8 cellular contexts compared by ENCODE assay signal in the genomic region with DNA sequence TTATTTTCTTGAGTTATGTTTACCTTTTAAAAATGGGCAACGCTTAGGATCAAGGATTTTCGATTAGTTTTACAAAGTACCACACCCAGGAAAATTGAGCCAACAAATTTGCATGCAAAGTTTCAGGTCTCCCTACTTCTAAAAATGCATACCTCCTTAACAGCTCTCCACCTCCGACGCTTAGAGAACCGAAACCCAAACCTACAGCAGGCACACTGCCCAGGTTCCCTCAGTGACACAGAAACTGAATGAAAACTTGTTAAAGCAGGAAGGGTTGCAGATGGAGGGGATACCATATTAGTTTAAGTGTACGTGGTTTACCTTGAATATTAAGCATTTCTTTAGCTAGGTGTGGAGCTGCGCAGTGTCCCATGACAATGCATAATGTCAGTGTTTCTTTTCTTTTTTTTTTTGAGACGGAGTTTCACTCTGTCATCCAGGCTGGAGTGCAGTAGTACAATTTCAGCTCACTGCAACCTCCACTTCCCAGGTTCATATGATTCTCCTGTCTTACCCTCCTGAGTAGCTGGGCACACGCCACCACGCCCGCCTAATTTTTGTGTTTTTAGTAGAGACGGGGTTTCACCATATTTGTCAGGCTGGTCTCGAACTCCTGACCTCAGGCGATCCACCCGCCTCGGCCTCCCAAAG. TPM values are rescaled to one million over a fixed set of nuclear protein-coding genes. Genes with fewer than 3 reads are reported as not detected.
DNase-seq lines count a peak whose midpoint lies in the region; ATAC-seq and TF ChIP-seq lines count a peak whose summit lies in the region.

No MANE protein-coding gene starts in this region.

- H3K9me3 ChIP-seq in upper lobe of left lung = peaks cover 0 to 3% (median 0%) of the 10 kb centered on the region in 4 donors

- no peak overlapping the region for H3K27ac ChIP-seq in upper lobe of left lung

- no peak overlapping the region for H3K4me3 ChIP-seq in upper lobe of left lung

- peak overlapping the region; percentile 51 for H3K4me3 Mint-ChIP-seq in stimulated activated naive CD8-positive, alpha-beta T cell treated with anti-CD3 and anti-CD28 coated beads, Interleukin-15, Interleukin-2, amounts not matched to agents 100 ng/mL and 50 ng/mL, for 24 hours
- peak overlapping the region; percentile 65 for H3K4me3 Mint-ChIP-seq in activated CD4-positive, alpha-beta T cell treated with anti-CD3 and anti-CD28 coated beads, Interleukin-2, amount 10 ng/mL, durations not matched to agents 7 days and 5 days
- peak overlapping the region; percentile 82 for H3K4me3 Mint-ChIP-seq in stimulated activated effector memory CD8-positive, alpha-beta T cell treated with anti-CD3 and anti-CD28 coated beads, Interleukin-12 subunit alpha, Interleukin-12 subunit beta, amount 100 ng/mL, for 72 hours

- no peak for TF ChIP-seq POLR2A in upper lobe of left lung (IDR thresholded peaks at IDR 0.05)

- POLR2A ChIA-PET in activated CD4-positive, alpha-beta T cell treated with anti-CD3 and anti-CD28 coated beads, Interleukin-2, amount 10 ng/mL, durations not matched to agents 7 days and 5 days (lab: Charles Lee) = interaction anchor here (0.6 kb wide), 1 partner anchor 50 kb away, joined by 5 read pairs; no protein-coding TSS in a partner anchor

- peaks cover 0 to 4% (median 1%) of the 10 kb centered on the region in 4 donors for H3K36me3 ChIP-seq in upper lobe of left lung

- no peak for ATAC-seq in stimulated activated naive CD8-positive, alpha-beta T cell treated with anti-CD3 and anti-CD28 coated beads, Interleukin-15, Interleukin-2, amounts not matched to agents 100 U/mL and 50 U/mL, for 24 hours
- ATAC-seq in HG03108 (IDR thresholded peaks at IDR 0.05; ENCODE audit: unreplicated experiment) (peak; percentile 76), upper lobe of left lung (ENCODE audit: low FRiP score in 2 of 2) (no peak)
- ATAC-seq in stimulated activated effector memory CD8-positive, alpha-beta T cell treated with anti-CD3 and anti-CD28 coated beads, Interleukin-12 subunit alpha, Interleukin-12 subunit beta, amount 100 ng/mL, for 72 hours = no peak

- peaks cover 17% of the 10 kb centered on the region for H3K36me3 Mint-ChIP-seq in stimulated activated naive CD8-positive, alpha-beta T cell treated with anti-CD3 and anti-CD28 coated beads, Interleukin-15, Interleukin-2, amounts not matched to agents 100 ng/mL and 50 ng/mL, for 24 hours (ENCODE audit: low read depth)
- peaks cover 20% of the 10 kb centered on the region for H3K36me3 Mint-ChIP-seq in activated CD4-positive, alpha-beta T cell treated with anti-CD3 and anti-CD28 coated beads, Interleukin-2, amount 10 ng/mL, durations not matched to agents 7 days and 5 days (ENCODE audit: low read depth)
- peaks cover 43% of the 10 kb centered on the region for H3K36me3 Mint-ChIP-seq in stimulated activated effector memory CD8-positive, alpha-beta T cell treated with anti-CD3 and anti-CD28 coated beads, Interleukin-12 subunit alpha, Interleukin-12 subunit beta, amount 100 ng/mL, for 72 hours

- H3K27ac Mint-ChIP-seq in stimulated activated naive CD8-positive, alpha-beta T cell treated with anti-CD3 and anti-CD28 coated beads, Interleukin-15, Interleukin-2, amounts not matched to agents 100 ng/mL and 50 ng/mL, for 24 hours = peak overlapping the region; percentile 45
- peak overlapping the region; percentile 99 for H3K27ac Mint-ChIP-seq in activated CD4-positive, alpha-beta T cell treated with anti-CD3 and anti-CD28 coated beads, Interleukin-2, amount 10 ng/mL, durations not matched to agents 7 days and 5 days
- peak overlapping the region; percentile 74 for H3K27ac Mint-ChIP-seq in stimulated activated effector memory CD8-positive, alpha-beta T cell treated with anti-CD3 and anti-CD28 coated beads, Interleukin-12 subunit alpha, Interleukin-12 subunit beta, amount 100 ng/mL, for 72 hours

- H3K4me1 ChIP-seq in upper lobe of left lung = peaks cover 25 to 36% (median 31%) of the 10 kb centered on the region in 4 donors

- no peak for TF ChIP-seq CTCF in upper lobe of left lung (IDR thresholded peaks at IDR 0.05)

- DNase-seq in stimulated activated naive CD8-positive, alpha-beta T cell treated with anti-CD3 and anti-CD28 coated beads, Interleukin-15, Interleukin-2, amounts not matched to agents 100 U/mL and 50 U/mL, for 24 hours = no peak
- DNase-seq in activated CD4-positive, alpha-beta T cell treated with anti-CD3 and anti-CD28 coated beads, Interleukin-2, amount 10 ng/mL, durations not matched to agents 7 days and 5 days = peak; percentile 45
- no peak for DNase-seq in stimulated activated effector memory CD8-positive, alpha-beta T cell treated with anti-CD3 and anti-CD28 coated beads, Interleukin-12 subunit alpha, Interleukin-12 subunit beta, amount 100 ng/mL, for 72 hours (ENCODE audit: low spot score in 2 of 2)
- DNase-seq in upper lobe of left lung (no peak), foreskin melanocyte (no peak), NCI-H2081 (lab: John Stamatoyannopoulos, UW) (no peak)

- H3K27me3 ChIP-seq in upper lobe of left lung = no peaks in the 10 kb centered on the region

- H3K4me1 Mint-ChIP-seq in stimulated activated naive CD8-positive, alpha-beta T cell treated with anti-CD3 and anti-CD28 coated beads, Interleukin-15, Interleukin-2, amounts not matched to agents 100 ng/mL and 50 ng/mL, for 24 hours (ENCODE audit: low read depth) = peaks cover 62% of the 10 kb centered on the region
- H3K4me1 Mint-ChIP-seq in activated CD4-positive, alpha-beta T cell treated with anti-CD3 and anti-CD28 coated beads, Interleukin-2, amount 10 ng/mL, durations not matched to agents 7 days and 5 days = peaks cover 68% of the 10 kb centered on the region
- H3K4me1 Mint-ChIP-seq in stimulated activated effector memory CD8-positive, alpha-beta T cell treated with anti-CD3 and anti-CD28 coated beads, Interleukin-12 subunit alpha, Interleukin-12 subunit beta, amount 100 ng/mL, for 72 hours = peaks cover 64% of the 10 kb centered on the region

- H3K9me3 Mint-ChIP-seq in stimulated activated naive CD8-positive, alpha-beta T cell treated with anti-CD3 and anti-CD28 coated beads, Interleukin-15, Interleukin-2, amounts not matched to agents 100 ng/mL and 50 ng/mL, for 24 hours = no peaks in the 10 kb centered on the region
- no peaks in the 10 kb centered on the region for H3K9me3 Mint-ChIP-seq in activated CD4-positive, alpha-beta T cell treated with anti-CD3 and anti-CD28 coated beads, Interleukin-2, amount 10 ng/mL, durations not matched to agents 7 days and 5 days
- no peaks in the 10 kb centered on the region for H3K9me3 Mint-ChIP-seq in stimulated activated effector memory CD8-positive, alpha-beta T cell treated with anti-CD3 and anti-CD28 coated beads, Interleukin-12 subunit alpha, Interleukin-12 subunit beta, amount 100 ng/mL, for 72 hours

- WGBS in upper lobe of left lung, 2 donors = 72 to 76% methylated on average over 16 of the region's 16 CpGs

- H3K27me3 Mint-ChIP-seq in stimulated activated naive CD8-positive, alpha-beta T cell treated with anti-CD3 and anti-CD28 coated beads, Interleukin-15, Interleukin-2, amounts not matched to agents 100 ng/mL and 50 ng/mL, for 24 hours = no peaks in the 10 kb centered on the region
- H3K27me3 Mint-ChIP-seq in activated CD4-positive, alpha-beta T cell treated with anti-CD3 and anti-CD28 coated beads, Interleukin-2, amount 10 ng/mL, durations not matched to agents 7 days and 5 days = no peaks in the 10 kb centered on the region

- CTCF ChIA-PET in activated CD4-positive, alpha-beta T cell treated with anti-CD3 and anti-CD28 coated beads, Interleukin-2, amount 10 ng/mL, durations not matched to agents 7 days and 5 days (lab: Charles Lee) = interaction anchor here (0.6 to 3.3 kb wide), 5 partner anchors 29 to 410 kb away, joined by 3 to 20 read pairs (median 5); a partner anchor contains a TSS

- no peak for TF ChIP-seq EP300 in upper lobe of left lung (IDR thresholded peaks at IDR 0.05)

RNA-seq across cellular contexts. Expression of a gene that starts 1.6 kb away (rescaled TPM):
- 100 to 1,000 TPM; 430 to 446 TPM for total RNA-seq in activated CD4-positive, alpha-beta T cell treated with anti-CD3 and anti-CD28 coated beads, Interleukin-2, amount 10 ng/mL, durations not matched to agents 7 days and 5 days
- total RNA-seq in upper lobe of left lung = 100 to 1,000 TPM in 3 of 6 donors, 10 to 100 TPM in 3; 28.3 to 170 (median 95.6) TPM

Comparison
In these comparisons a context has a peak if more than half of its experiments do, and no peak if none do; other contexts are left out.
1. H3K27ac Mint-ChIP-seq: peak in every context shown above with its lines; median percentile 99 in activated CD4-positive, alpha-beta T cell treated with anti-CD3 and anti-CD28 coated beads, Interleukin-2, amount 10 ng/mL, durations not matched to agents 7 days and 5 days; 74 in stimulated activated effector memory CD8-positive, alpha-beta T cell treated with anti-CD3 and anti-CD28 coated beads, Interleukin-12 subunit alpha, Interleukin-12 subunit beta, amount 100 ng/mL, for 72 hours; 45 in stimulated activated naive CD8-positive, alpha-beta T cell treated with anti-CD3 and anti-CD28 coated beads, Interleukin-15, Interleukin-2, amounts not matched to agents 100 ng/mL and 50 ng/mL, for 24 hours.